In genomic region chr9:72443855-72444254, GRCh38 we compare ENCODE assay signal across 8 cellular contexts.
A peak's percentile ranks its signal among the peaks of the same experiment; 100 is the strongest.
DNase-seq lines count a peak whose midpoint lies in the region; ATAC-seq, FAIRE-seq and TF ChIP-seq lines count a peak whose summit lies in the region.

No MANE protein-coding gene starts in this region.

- no peaks in the 10 kb centered on the region for H4K20me1 ChIP-seq in GM23338 (replicated peaks; ENCODE audit: insufficient read depth)

- no peak overlapping the region for H3K27ac ChIP-seq in GM23338 (ENCODE audit: low read depth)

- H2AFZ ChIP-seq in GM23338: 0 out of 2 replicates have a peak overlapping the region, but pooled peaks have one; percentile 6

- H3K4me2 ChIP-seq in GM23338: no peak overlapping the region

- H3K27me3 Mint-ChIP-seq in activated CD8-positive, alpha-beta memory T cell treated with anti-CD3 and anti-CD28 coated beads, Interleukin-2, amount 10 ng/mL, durations not matched to agents 7 days and 5 days: no peaks in the 10 kb centered on the region
- H3K27me3 Mint-ChIP-seq in GM23338 (ENCODE audit: insufficient read depth, low read depth, poor library complexity): peaks cover 4% of the 10 kb centered on the region
- peaks cover 8% of the 10 kb centered on the region for H3K27me3 Mint-ChIP-seq in stimulated activated naive CD8-positive, alpha-beta T cell treated with anti-CD3 and anti-CD28 coated beads, Interleukin-15, Interleukin-2, amounts not matched to agents 100 ng/mL and 50 ng/mL, for 24 hours

- peak overlapping the region; percentile 14 for H3K4me3 Mint-ChIP-seq in activated CD8-positive, alpha-beta memory T cell treated with anti-CD3 and anti-CD28 coated beads, Interleukin-2, amount 10 ng/mL, durations not matched to agents 7 days and 5 days
- no peak overlapping the region for H3K4me3 Mint-ChIP-seq in GM23338
- H3K4me3 Mint-ChIP-seq in stimulated activated naive CD8-positive, alpha-beta T cell treated with anti-CD3 and anti-CD28 coated beads, Interleukin-15, Interleukin-2, amounts not matched to agents 100 ng/mL and 50 ng/mL, for 24 hours: peak overlapping the region; percentile 25

- H3K4me1 Mint-ChIP-seq in activated CD8-positive, alpha-beta memory T cell treated with anti-CD3 and anti-CD28 coated beads, Interleukin-2, amount 10 ng/mL, durations not matched to agents 7 days and 5 days: peaks cover 41% of the 10 kb centered on the region
- H3K4me1 Mint-ChIP-seq in GM23338: peaks cover 9% of the 10 kb centered on the region
- H3K4me1 Mint-ChIP-seq in stimulated activated naive CD8-positive, alpha-beta T cell treated with anti-CD3 and anti-CD28 coated beads, Interleukin-15, Interleukin-2, amounts not matched to agents 100 ng/mL and 50 ng/mL, for 24 hours (ENCODE audit: low read depth): peaks cover 46% of the 10 kb centered on the region

- H3F3A ChIP-seq in GM23338 (replicated peaks; ENCODE audit: low read depth): no peaks in the 10 kb centered on the region

- no peak for FAIRE-seq in bronchial epithelial cell (lab: Jason Lieb, UNC)

- no peaks in the 10 kb centered on the region for H3K79me2 ChIP-seq in GM23338 (replicated peaks; ENCODE audit: insufficient read depth)

- TF ChIP-seq CTCF in GM23338 (conservative IDR thresholded peaks at IDR 0.05; ENCODE audit: low read depth in 2 of 2): no peak
- no peak for TF ChIP-seq CTCF in bronchial epithelial cell (IDR thresholded peaks at IDR 0.05; ENCODE audit: insufficient read depth, low read length, severe bottlenecking)
- no peak for TF ChIP-seq CTCF in omental fat pad (IDR thresholded peaks at IDR 0.05)

- no peaks in the 10 kb centered on the region for H3K36me3 ChIP-seq in GM23338 (ENCODE audit: insufficient read depth)
- H3K36me3 ChIP-seq in bronchial epithelial cell (ENCODE audit: control insufficient read depth, insufficient read depth, low read length): no peaks in the 10 kb centered on the region

- H3K4me3 ChIP-seq in GM23338 (no peak overlapping the region), bronchial epithelial cell (ENCODE audit: low read depth, low read length) (no peak overlapping the region)

- no peaks in the 10 kb centered on the region; the same call in 1 of the 2 replicates for H3K4me1 ChIP-seq in GM23338 (ENCODE audit: insufficient read depth)

- H3K27ac Mint-ChIP-seq in activated CD8-positive, alpha-beta memory T cell treated with anti-CD3 and anti-CD28 coated beads, Interleukin-2, amount 10 ng/mL, durations not matched to agents 7 days and 5 days: peak overlapping the region; percentile 81
- no peak overlapping the region for H3K27ac Mint-ChIP-seq in GM23338
- peak overlapping the region; percentile 91 for H3K27ac Mint-ChIP-seq in stimulated activated naive CD8-positive, alpha-beta T cell treated with anti-CD3 and anti-CD28 coated beads, Interleukin-15, Interleukin-2, amounts not matched to agents 100 ng/mL and 50 ng/mL, for 24 hours

- peak; percentile 80 for ATAC-seq in activated CD8-positive, alpha-beta memory T cell treated with anti-CD3 and anti-CD28 coated beads, Interleukin-2, amount 10 ng/mL, durations not matched to agents 7 days and 5 days
- ATAC-seq in GM23338: no peak
- no peak for ATAC-seq in omental fat pad (ENCODE audit: low FRiP score)

- CTCF ChIA-PET in activated CD8-positive, alpha-beta memory T cell treated with anti-CD3 and anti-CD28 coated beads, Interleukin-2, amount 10 ng/mL, durations not matched to agents 7 days and 5 days (lab: Charles Lee): interaction anchor here (0.7 to 1.9 kb wide), 9 partner anchors 10 to 149 kb away, joined by 3 to 9 read pairs (median 3); partner anchors contain the start of gene ZFAND5

- peak; percentile 64 for DNase-seq in activated CD8-positive, alpha-beta memory T cell treated with anti-CD3 and anti-CD28 coated beads, Interleukin-2, amount 10 ng/mL, durations not matched to agents 7 days and 5 days
- DNase-seq in activated CD8-positive, alpha-beta memory T cell treated with anti-CD3 and anti-CD28 coated beads, Interleukin-2, amount 50 U/mL, for 48 hours: no peak
- DNase-seq in GM23338 (ENCODE audit: low spot score) (no peak), Kasumi-1 (lab: John Stamatoyannopoulos, UW) (peak; percentile 86 to 93), bronchial epithelial cell (ENCODE audit: low read depth) (peak; percentile 56), omental fat pad (ENCODE audit: low spot score) (no peak), KG1 (lab: John Stamatoyannopoulos, UW) (no peak)

- no peaks in the 10 kb centered on the region for H3K9me3 Mint-ChIP-seq in activated CD8-positive, alpha-beta memory T cell treated with anti-CD3 and anti-CD28 coated beads, Interleukin-2, amount 10 ng/mL, durations not matched to agents 7 days and 5 days (ENCODE audit: low read depth)
- no peaks in the 10 kb centered on the region for H3K9me3 Mint-ChIP-seq in GM23338
- H3K9me3 Mint-ChIP-seq in stimulated activated naive CD8-positive, alpha-beta T cell treated with anti-CD3 and anti-CD28 coated beads, Interleukin-15, Interleukin-2, amounts not matched to agents 100 ng/mL and 50 ng/mL, for 24 hours: no peaks in the 10 kb centered on the region

- no peaks in the 10 kb centered on the region for H3K27me3 ChIP-seq in GM23338 (ENCODE audit: insufficient read depth)
- H3K27me3 ChIP-seq in bronchial epithelial cell (ENCODE audit: control insufficient read depth, insufficient read depth, low read length): no peaks in the 10 kb centered on the region

- H3K9me2 ChIP-seq in GM23338 (ENCODE audit: insufficient read depth): peaks cover 11% of the 10 kb centered on the region; the same call in 1 of the 2 replicates

- peaks cover 12% of the 10 kb centered on the region for H3K36me3 Mint-ChIP-seq in activated CD8-positive, alpha-beta memory T cell treated with anti-CD3 and anti-CD28 coated beads, Interleukin-2, amount 10 ng/mL, durations not matched to agents 7 days and 5 days
- H3K36me3 Mint-ChIP-seq in GM23338 (ENCODE audit: low read depth): no peaks in the 10 kb centered on the region
- H3K36me3 Mint-ChIP-seq in stimulated activated naive CD8-positive, alpha-beta T cell treated with anti-CD3 and anti-CD28 coated beads, Interleukin-15, Interleukin-2, amounts not matched to agents 100 ng/mL and 50 ng/mL, for 24 hours (ENCODE audit: low read depth): no peaks in the 10 kb centered on the region

TF ChIP-seq in GM23338, 12 proteins besides CTCF, POLR2A, EP300 and RAD21 (continues in another document):
- TF ChIP-seq EZH2 (IDR thresholded peaks at IDR 0.05; ENCODE audit: low read depth, unreplicated experiment) (no peak), ZNF331 (CRISPR knock-in tag; IDR thresholded peaks at IDR 0.05; ENCODE audit: low read depth) (no peak), STAT1 (IDR thresholded peaks at IDR 0.05; ENCODE audit: unreplicated experiment) (no peak), EZH2phosphoT487 (IDR thresholded peaks at IDR 0.05; ENCODE audit: unreplicated experiment) (no peak), JUNB (IDR thresholded peaks at IDR 0.05; ENCODE audit: unreplicated experiment) (no peak), ZNF114 (CRISPR knock-in tag; IDR thresholded peaks at IDR 0.05) (no peak)

Comparison
In these comparisons a context has a peak if more than half of its experiments do, and no peak if none do; other contexts are left out.
1. DNase-seq: peak in activated CD8-positive, alpha-beta memory T cell treated with anti-CD3 and anti-CD28 coated beads, Interleukin-2, amount 10 ng/mL, durations not matched to agents 7 days and 5 days (single experiment), Kasumi-1 (2 of 2) and bronchial epithelial cell (single experiment); none in activated CD8-positive, alpha-beta memory T cell treated with anti-CD3 and anti-CD28 coated beads, Interleukin-2, amount 50 U/mL, for 48 hours (single experiment), GM23338 (single experiment), omental fat pad (single experiment) and KG1 (single experiment).